9 cellular contexts compared by ENCODE assay signal in genomic region chr3:184129012-184129411, GRCh38. TPM values are rescaled to one million over a fixed set of nuclear protein-coding genes. Genes with fewer than 3 reads are reported as not detected.
DNase-seq lines count a peak whose midpoint lies in the region; ATAC-seq and TF ChIP-seq lines count a peak whose summit lies in the region.
"Had no signal": no experiment of that assay in that cellular context is flagged by ENCODE, and none has a peak within 500 bp of the region (broad histone marks: within the 10 kb centered on the region; RNA-seq: fewer than 3 reads in every experiment).

No MANE protein-coding gene starts in this region.

- no peaks in the 10 kb centered on the region for H3K9me3 ChIP-seq in right lobe of liver
- H3K9me3 ChIP-seq: neutrophil had no signal

- no peaks in the 10 kb centered on the region for H3K9me3 Mint-ChIP-seq in activated CD4-positive, alpha-beta memory T cell treated with anti-CD3 and anti-CD28 coated beads for 36 hours

- H3K4me1 Mint-ChIP-seq in activated CD4-positive, alpha-beta memory T cell treated with anti-CD3 and anti-CD28 coated beads for 36 hours (ENCODE audit: low read depth): peaks cover 13% of the 10 kb centered on the region

- peaks cover 0 to 6% (median under 1%) of the 10 kb centered on the region in 4 donors for H3K4me1 ChIP-seq in right lobe of liver

- no peaks in the 10 kb centered on the region for H3K36me3 ChIP-seq in right lobe of liver
- H3K36me3 ChIP-seq: neutrophil had no signal

- intact Hi-C loops in activated CD4-positive, alpha-beta memory T cell treated with anti-CD3 and anti-CD28 coated beads for 36 hours (cut with micrococcal nuclease): no loop called here
- intact Hi-C loops in right lobe of liver (cut with DNase I): no loop called here

- peak; percentile 53 to 76 (median 72) for ATAC-seq in right lobe of liver
- no peak for ATAC-seq in HG03097 (IDR thresholded peaks at IDR 0.05; ENCODE audit: low FRiP score, unreplicated experiment)
- ATAC-seq in HG03457 (IDR thresholded peaks at IDR 0.05; ENCODE audit: unreplicated experiment): no peak

- DNase-seq in NCI-H2196 (lab: John Stamatoyannopoulos, UW; ENCODE audit: unreplicated experiment) (peak; percentile 33), NCI-H2196 treated with DMSO at 0.1 percent for 48 hours (lab: John Stamatoyannopoulos, UW; ENCODE audit: unreplicated experiment) (no peak), LNCaP clone FGC (ENCODE audit: low read depth) (no peak), right lobe of liver (peak in 1 of 3 donors; percentile 34), RWPE1 (ENCODE audit: low spot score) (no peak)
- DNase-seq in activated CD4-positive, alpha-beta memory T cell treated with anti-CD3 and anti-CD28 coated beads for 36 hours: peak; percentile 32

- TF ChIP-seq CTCF in LNCaP clone FGC (IDR thresholded peaks at IDR 0.05; ENCODE audit: control insufficient read depth, extremely low read depth, insufficient read depth) (peak; percentile 37; the same call in 1 of the 2 replicates), right lobe of liver (IDR thresholded peaks at IDR 0.05) (peak; percentile 20 to 44 (median 38)), RWPE1 (conservative IDR thresholded peaks at IDR 0.05; ENCODE audit: low read depth) (no peak; the same call in 1 of the 2 replicates)

- H3K27ac ChIP-seq in right lobe of liver: no peak overlapping the region
- no peak overlapping the region for H3K27ac ChIP-seq in RWPE1
- H3K27ac ChIP-seq: neutrophil had no signal

- no peak overlapping the region for H3K4me3 Mint-ChIP-seq in activated CD4-positive, alpha-beta memory T cell treated with anti-CD3 and anti-CD28 coated beads for 36 hours

- H3K4me3 ChIP-seq in LNCaP clone FGC (ENCODE audit: low read depth, low read length) (no peak overlapping the region), right lobe of liver (no peak overlapping the region)

- CTCF ChIA-PET in activated CD4-positive, alpha-beta memory T cell treated with anti-CD3 and anti-CD28 coated beads for 36 hours (lab: Charles Lee): interaction anchor here (1.3 kb wide), 1 partner anchor 231 kb away, joined by 4 read pairs; no protein-coding TSS in a partner anchor
- CTCF ChIA-PET in RWPE1 (lab: Yijun Ruan, JAX): interaction anchor here (0.7 kb wide), 1 partner anchor 83 kb away, joined by 3 read pairs; no protein-coding TSS in a partner anchor

- POLR2A ChIA-PET in activated CD4-positive, alpha-beta memory T cell treated with anti-CD3 and anti-CD28 coated beads for 36 hours (lab: Charles Lee): no interaction called here
- POLR2A ChIA-PET in RWPE1 (lab: Yijun Ruan, JAX; ENCODE audit: low non-redundant PET): no interaction called here

- no peaks in the 10 kb centered on the region for H3K27me3 ChIP-seq in right lobe of liver
- H3K27me3 ChIP-seq: neutrophil had no signal

- no peaks in the 10 kb centered on the region for H3K36me3 Mint-ChIP-seq in activated CD4-positive, alpha-beta memory T cell treated with anti-CD3 and anti-CD28 coated beads for 36 hours

- WGBS in right lobe of liver (ENCODE audit: insufficient coverage, low coverage, low lambda C conversion rate, missing lambda C conversion rate): 20% methylated on average over 2 of the region's 2 CpGs

- no peaks in the 10 kb centered on the region for H3K27me3 Mint-ChIP-seq in activated CD4-positive, alpha-beta memory T cell treated with anti-CD3 and anti-CD28 coated beads for 36 hours

- no peak for TF ChIP-seq POLR2A in right lobe of liver (IDR thresholded peaks at IDR 0.05)

- H3K27ac Mint-ChIP-seq in activated CD4-positive, alpha-beta memory T cell treated with anti-CD3 and anti-CD28 coated beads for 36 hours: no peak overlapping the region

RNA-seq across cellular contexts. Expression of gene EIF2B5, which starts 6.1 kb away (rescaled TPM):
- total RNA-seq in activated CD4-positive, alpha-beta memory T cell treated with anti-CD3 and anti-CD28 coated beads for 36 hours: 10 to 100 TPM; 49.6 to 51.5 TPM
- 10 to 100 TPM; 16.7 to 25.6 (median 20.5) TPM for total RNA-seq in right lobe of liver

RNA-seq across cellular contexts. Expression of gene DVL3, which starts 26.2 kb away (rescaled TPM):
- 10 to 100 TPM; 28.5 to 32.4 TPM for total RNA-seq in activated CD4-positive, alpha-beta memory T cell treated with anti-CD3 and anti-CD28 coated beads for 36 hours
- total RNA-seq in right lobe of liver: 10 to 100 TPM; 18.9 to 28.1 (median 21.8) TPM

RNA-seq across cellular contexts. Expression of gene HTR3E, which starts 32.1 kb away (rescaled TPM):
- total RNA-seq in activated CD4-positive, alpha-beta memory T cell treated with anti-CD3 and anti-CD28 coated beads for 36 hours: not detected
- not detected for total RNA-seq in right lobe of liver

RNA-seq across cellular contexts. Expression of gene AP2M1, which starts 45.6 kb away (rescaled TPM):
- 100 to 1,000 TPM; 218 to 221 TPM for total RNA-seq in activated CD4-positive, alpha-beta memory T cell treated with anti-CD3 and anti-CD28 coated beads for 36 hours
- total RNA-seq in right lobe of liver: 100 to 1,000 TPM in 4 of 6 experiments, 10 to 100 TPM in 2; 87.4 to 119 (median 105) TPM

RNA-seq across cellular contexts. Expression of gene ABCF3, which starts 57.0 kb away (rescaled TPM):
- total RNA-seq in activated CD4-positive, alpha-beta memory T cell treated with anti-CD3 and anti-CD28 coated beads for 36 hours: 10 to 100 TPM; 41.2 to 48.7 TPM
- total RNA-seq in right lobe of liver: 10 to 100 TPM; 33.7 to 40.6 (median 38.5) TPM

Comparison
In these comparisons a context has a peak if more than half of its experiments do, and no peak if none do; other contexts are left out.
1. DNase-seq: peak in NCI-H2196 (single experiment) and activated CD4-positive, alpha-beta memory T cell treated with anti-CD3 and anti-CD28 coated beads for 36 hours (single experiment); none in NCI-H2196 treated with DMSO at 0.1 percent for 48 hours (single experiment), LNCaP clone FGC (single experiment) and RWPE1 (single experiment).
2. ATAC-seq: peak in right lobe of liver (4 of 4); none in HG03097 (single experiment) and HG03457 (single experiment).